In the genomic region with DNA sequence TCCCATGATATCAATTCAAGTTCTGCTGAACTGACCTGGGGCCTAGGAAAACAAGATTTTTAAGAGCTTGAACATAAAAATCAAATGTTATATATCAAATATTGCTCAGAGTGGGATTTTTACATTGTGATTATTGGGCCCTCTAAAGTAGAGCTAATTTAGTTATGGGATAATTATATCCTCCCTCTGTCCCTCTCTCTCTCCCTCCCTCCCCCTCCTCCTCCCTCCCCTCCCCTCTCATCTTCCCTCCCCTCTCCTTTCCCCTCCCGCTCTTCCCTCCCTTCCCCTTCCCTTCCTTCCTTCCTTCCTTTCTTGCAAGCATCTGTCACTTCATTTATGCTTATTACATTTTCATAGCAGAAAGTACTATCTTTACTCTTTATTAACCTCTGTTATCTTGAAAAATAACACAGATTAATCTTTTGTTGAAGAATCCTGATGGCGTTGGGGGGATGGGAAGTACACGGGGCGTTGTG, we compare ENCODE assay signal across 1 cellular context.
TF ChIP-seq lines count a peak whose summit lies in the region.

No MANE protein-coding gene starts in this region.

TF ChIP-seq in GM23338, 12 proteins besides CTCF, POLR2A, EP300 and RAD21:
- no peak for TF ChIP-seq REST (IDR thresholded peaks at IDR 0.05; ENCODE audit: unreplicated experiment)
- TF ChIP-seq ZNF114 (CRISPR knock-in tag; IDR thresholded peaks at IDR 0.05), result no peak
- TF ChIP-seq ETS1 (IDR thresholded peaks at IDR 0.05), result no peak
